ENCODE assay signal across 26 cellular contexts in the genomic region with DNA sequence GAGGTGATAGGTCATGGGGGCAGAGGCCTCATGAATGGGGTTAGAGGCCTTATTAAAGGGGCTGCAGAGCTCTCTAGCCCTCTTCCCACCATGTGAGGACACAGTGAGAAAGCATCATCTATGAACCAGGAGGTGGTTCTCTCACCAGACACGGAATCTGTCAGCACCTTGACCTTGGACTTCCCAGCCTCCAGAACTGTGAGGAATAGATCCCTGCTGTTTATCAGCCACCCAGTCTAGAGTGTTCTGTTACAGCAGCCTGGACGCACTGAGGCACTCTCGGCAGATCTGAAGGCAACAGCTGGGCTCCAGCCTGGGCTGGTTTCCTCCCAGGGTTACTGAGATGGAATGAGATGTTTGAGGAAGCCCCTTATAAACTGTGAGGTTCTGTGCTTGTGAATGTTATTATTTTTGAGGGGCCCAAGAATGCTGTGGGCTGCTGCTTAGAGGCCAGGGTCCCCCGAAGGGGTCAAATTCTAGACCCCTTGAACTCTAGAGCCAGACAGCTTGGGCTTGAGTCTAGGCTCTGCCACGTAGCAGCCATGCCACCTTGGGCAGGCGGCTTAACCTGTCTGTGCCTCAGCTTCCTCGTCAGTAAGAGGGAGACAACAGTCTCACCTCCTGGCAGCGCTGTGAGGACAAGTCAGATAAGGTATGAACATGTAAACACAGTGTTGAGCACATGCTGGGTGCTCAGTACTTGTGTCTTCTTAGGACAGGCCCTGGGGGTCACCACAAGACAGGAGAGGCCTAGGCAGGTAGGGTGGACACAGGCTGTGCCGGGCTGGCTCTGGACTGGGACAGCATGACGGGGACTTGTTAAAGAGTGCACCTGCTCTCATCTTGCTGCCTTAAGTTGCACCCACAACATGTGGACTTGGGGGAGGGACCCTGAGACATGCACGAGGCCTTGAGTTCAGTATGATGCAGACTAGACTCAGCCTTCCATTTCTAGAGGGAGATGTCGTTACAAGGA. TPM values are rescaled to one million over a fixed set of nuclear protein-coding genes. Genes with fewer than 3 reads are reported as not detected.
A peak's percentile ranks its signal among the peaks of the same experiment; 100 is the strongest.
DNase-seq lines count a peak whose midpoint lies in the region; ATAC-seq and TF ChIP-seq lines count a peak whose summit lies in the region.
"Had no signal": no experiment of that assay in that cellular context is flagged by ENCODE, and none has a peak within 500 bp of the region (broad histone marks: within the 10 kb centered on the region; RNA-seq: fewer than 3 reads in every experiment).

No MANE protein-coding gene starts in this region.

- no peak for ATAC-seq in IMR-90 (ENCODE audit: low read depth)
- ATAC-seq in gastrocnemius medialis, result no peak
- ATAC-seq: activated T-cell treated with anti-CD3 and anti-CD28 coated beads, Interleukin-2, amount 50 U/mL, for 4 hours; body of pancreas; HCT116; K562; sciatic nerve; stimulated activated naive CD8-positive, alpha-beta T cell treated with anti-CD3 and anti-CD28 coated beads, Interleukin-15, amount 100 ng/mL, for 72 hours had no signal

- H3K4me3 ChIP-seq in AG04450 (ENCODE audit: low read depth, low read length), result no peak overlapping the region
- H3K4me3 ChIP-seq in IMR-90 (ENCODE audit: insufficient read depth, low read depth, low read length), result no peak overlapping the region
- H3K4me3 ChIP-seq in fibroblast of lung (replicated peaks in 1 of 4; ENCODE audit: control extremely low read depth in 1 of 4, insufficient read depth in 1 of 4, low read depth in 3 of 4, low read length in 4 of 4), result no peak overlapping the region
- no peak overlapping the region for H3K4me3 ChIP-seq in gastrocnemius medialis
- H3K4me3 ChIP-seq: body of pancreas, K562, lung, mucosa of descending colon, thyroid gland had no signal

- CTCF ChIA-PET in AG04450 (lab: Charles Lee), result no interaction called here
- CTCF ChIA-PET in IMR-90 (lab: Yijun Ruan, JAX), result no interaction called here

- H3K36me3 ChIP-seq in IMR-90 (ENCODE audit: control insufficient read depth, insufficient read depth, low read length), result no peaks in the 10 kb centered on the region; the same call in 1 of the 2 replicates
- H3K36me3 ChIP-seq in fibroblast of lung (ENCODE audit: control insufficient read depth, insufficient read depth, low read length), result peaks cover 2% of the 10 kb centered on the region
- no peaks in the 10 kb centered on the region for H3K36me3 ChIP-seq in gastrocnemius medialis
- H3K36me3 ChIP-seq: thyroid gland had no signal

- H2BK15ac ChIP-seq in IMR-90 (ENCODE audit: low read depth, low read length), result peak overlapping the region; percentile 96; the same call in 2 of the 3 replicates

- H2AK5ac ChIP-seq in IMR-90 (ENCODE audit: low read depth, low read length), result peak overlapping the region; percentile 99

- peak overlapping the region; percentile 34 to 51 for H4K8ac ChIP-seq in IMR-90 (ENCODE audit: low read depth in 2 of 2, low read length in 2 of 2)

- H3K27ac ChIP-seq in AG04450 (ENCODE audit: low read depth, low read length) (peak overlapping the region; percentile 47), IMR-90 (ENCODE audit: insufficient read depth, low read length) (no peak overlapping the region), fibroblast of lung (ENCODE audit: insufficient read depth, low read length) (peak overlapping the region; percentile 53), gastrocnemius medialis (peak overlapping the region; percentile 3 to 32 (median 20))
- H3K27ac ChIP-seq: body of pancreas, epithelial cell of prostate, thyroid gland had no signal

- H3K9me3 ChIP-seq in AG04450 (ENCODE audit: control insufficient read depth, insufficient read depth, low read length), result peaks cover 12% of the 10 kb centered on the region
- peaks cover 4% of the 10 kb centered on the region for H3K9me3 ChIP-seq in IMR-90 (ENCODE audit: control insufficient read depth, insufficient read depth, low read length)
- H3K9me3 ChIP-seq in fibroblast of lung (ENCODE audit: control insufficient read depth, insufficient read depth, low read depth, low read length), result no peaks in the 10 kb centered on the region
- H3K9me3 ChIP-seq in gastrocnemius medialis, result no peaks in the 10 kb centered on the region
- H3K9me3 ChIP-seq: thyroid gland had no signal

- H3K9ac ChIP-seq in IMR-90 (ENCODE audit: low read depth, low read length) (no peak overlapping the region), fibroblast of lung (ENCODE audit: insufficient read depth, low read length) (peak overlapping the region; percentile 10)

- H3K9me1 ChIP-seq in IMR-90 (ENCODE audit: insufficient read depth, low read length), result peaks cover 51% of the 10 kb centered on the region

- peak overlapping the region; percentile 89 for H2BK120ac ChIP-seq in IMR-90 (ENCODE audit: low read depth, low read length)

- H3K4ac ChIP-seq in IMR-90 (ENCODE audit: low read depth, low read length), result peak overlapping the region; percentile 99

- in situ Hi-C loops in IMR-90 (cut with MboI; ENCODE audit: low sequenced_read_pairs), result no loop called here
- in situ Hi-C loops in gastrocnemius medialis (cut with MboI; ENCODE audit: low sequenced_read_pairs in 4 of 4), result no loop called here

- no TSS peak for BruUV-seq in IMR-90 (replicated peaks; lab: Mats Ljungman, UMichigan)

- H3K79me2 ChIP-seq in fibroblast of lung (ENCODE audit: control insufficient read depth, insufficient read depth, low read length), result peaks cover 75% of the 10 kb centered on the region

- dilution Hi-C loops in IMR-90 (cut with HindIII; ENCODE audit: low sequenced_read_pairs, unreplicated experiment), result no loop called here

- peak overlapping the region; percentile 93 for H4K91ac ChIP-seq in IMR-90 (ENCODE audit: insufficient read depth, low read depth, low read length)

- no peak for TF ChIP-seq RAD21 in IMR-90 (IDR thresholded peaks at IDR 0.05; ENCODE audit: low read length)

- peak overlapping the region; percentile 83 for H2BK5ac ChIP-seq in IMR-90 (ENCODE audit: low read depth, low read length, poor library complexity, severe bottlenecking)

- H3K18ac ChIP-seq in IMR-90 (ENCODE audit: low read depth, low read length), result peak overlapping the region; percentile 5

- no peak for DNase-seq in AG04450 (ENCODE audit: low read depth, low spot score)
- DNase-seq in IMR-90, result no peak
- DNase-seq in fibroblast of lung (ENCODE audit: low read depth in 2 of 2), result peak in 1 of 2 donors; percentile 64
- no peak for DNase-seq in gastrocnemius medialis
- DNase-seq in stimulated activated naive CD4-positive, alpha-beta T cell (lab: John Stamatoyannopoulos, UW), result no peak
- no peak for DNase-seq in kidney tubule cell (ENCODE audit: low spot score)
- DNase-seq in activated CD4-positive, alpha-beta T cell treated with anti-CD3 and anti-CD28 coated beads, Interleukin-2, amount 50 U/mL, for 1 hour, result no peak
- DNase-seq: activated gamma-delta T cell treated with Interleukin-2 at 50 U/mL for 16 hours; activated T-cell treated with anti-CD3 and anti-CD28 coated beads, Interleukin-2, amount 50 U/mL, for 4 hours; body of pancreas; COR-L47; DMS79; effector CD8-positive, alpha-beta T cell; GDM1; glutamatergic neuron; MM.1S; NCI-H1417; stimulated activated naive CD8-positive, alpha-beta T cell treated with anti-CD3 and anti-CD28 coated beads, Interleukin-15, amount 100 ng/mL, for 72 hours; T-helper 2 cell; thyroid gland had no signal

- H2AFZ ChIP-seq in IMR-90 (replicated peaks; ENCODE audit: low read length, poor library complexity), result no peak overlapping the region
- H2AFZ ChIP-seq in fibroblast of lung (ENCODE audit: low read length), result no peak overlapping the region

- H4K20me1 ChIP-seq in IMR-90 (ENCODE audit: insufficient read depth, low read length) (0 out of 2 replicates have a peak, but pooled peaks cover 4% of the 10 kb centered on the region), fibroblast of lung (ENCODE audit: control insufficient read depth, extremely low read depth, insufficient read depth, low read length) (no peaks in the 10 kb centered on the region)

- intact Hi-C loops in IMR-90 (cut with micrococcal nuclease) (no loop called here), gastrocnemius medialis (cut with DNase I; ENCODE audit: low total_unique reads) (no loop called here)

- H3K14ac ChIP-seq in IMR-90 (replicated peaks; ENCODE audit: low read depth, low read length), result peak overlapping the region; percentile 80

- H3K23ac ChIP-seq in IMR-90 (ENCODE audit: low read depth, low read length), result peak overlapping the region; percentile 34; the same call in 1 of the 2 replicates

- POLR2A ChIA-PET in AG04450 (lab: Yijun Ruan, JAX), result interaction anchor here (0.6 kb wide), 1 partner anchor 1039 kb away, joined by 3 read pairs; no protein-coding TSS in a partner anchor
- POLR2A ChIA-PET in IMR-90 (lab: Charles Lee; ENCODE audit: unreplicated experiment), result no interaction called here

- H3K4me2 ChIP-seq in IMR-90 (ENCODE audit: low read depth, low read length) (no peak overlapping the region), fibroblast of lung (ENCODE audit: extremely low read depth, insufficient read depth, low read length) (no peak overlapping the region)

- H3K79me1 ChIP-seq in IMR-90 (ENCODE audit: low read depth in 1 of 2, low read length in 2 of 2), result peaks cover 56 to 90% of the 10 kb centered on the region in 2 experiments

- H3K56ac ChIP-seq in IMR-90 (ENCODE audit: extremely low read depth, insufficient read depth, low read length), result no peak overlapping the region

- H2BK20ac ChIP-seq in IMR-90 (ENCODE audit: low read depth, low read length), result peak overlapping the region; percentile 55

- WGBS in IMR-90 (ENCODE audit: extremely low coverage in 2 of 2, insufficient read length in 1 of 2), 2 experiments, result 90% methylated on average over 4 of the region's 12 CpGs; no CpG with 5 or more reads in 1 of the 2 experiments

- peak overlapping the region; percentile 19; the same call in 1 of the 2 replicates for H4K5ac ChIP-seq in IMR-90 (ENCODE audit: low read depth, low read length)

- peaks cover 39% of the 10 kb centered on the region for H3K4me1 ChIP-seq in IMR-90 (ENCODE audit: control insufficient read depth, insufficient read depth, low read length)
- peaks cover 49% of the 10 kb centered on the region for H3K4me1 ChIP-seq in fibroblast of lung (ENCODE audit: control insufficient read depth, extremely low read depth, insufficient read depth, low read length)
- peaks cover 41 to 63% of the 10 kb centered on the region in 2 donors for H3K4me1 ChIP-seq in gastrocnemius medialis

- peak overlapping the region; percentile 60 for H2AK9ac ChIP-seq in IMR-90 (replicated peaks; ENCODE audit: low read depth, low read length, poor library complexity)

- H3K27me3 ChIP-seq in AG04450 (ENCODE audit: control insufficient read depth, insufficient read depth, low read length) (no peaks in the 10 kb centered on the region), IMR-90 (ENCODE audit: control insufficient read depth, insufficient read depth, low read length) (no peaks in the 10 kb centered on the region), fibroblast of lung (ENCODE audit: control insufficient read depth, insufficient read depth, low read length) (no peaks in the 10 kb centered on the region), gastrocnemius medialis (no peaks in the 10 kb centered on the region)
- H3K27me3 ChIP-seq: body of pancreas, thyroid gland had no signal

- TF ChIP-seq CTCF in AG04450 (IDR thresholded peaks at IDR 0.05; ENCODE audit: low read depth, low read length) (no peak), IMR-90 (conservative IDR thresholded peaks at IDR 0.05; ENCODE audit: low read depth, low read length) (no peak), fibroblast of lung (conservative IDR thresholded peaks at IDR 0.05 in 1 of 2, IDR thresholded peaks at IDR 0.05 in 1 of 2; ENCODE audit: low read depth in 1 of 2, low read length in 2 of 2) (no peak), gastrocnemius medialis (IDR thresholded peaks at IDR 0.05 in 4 of 5, conservative IDR thresholded peaks at IDR 0.05 in 1 of 5) (no peak)

- TF ChIP-seq POLR2A in IMR-90 (IDR thresholded peaks at IDR 0.05; ENCODE audit: low read depth, low read length) (no peak), gastrocnemius medialis (IDR thresholded peaks at IDR 0.05) (no peak)

RNA-seq across cellular contexts. Expression of a gene that starts 49.3 kb away (rescaled TPM):
- 49.1 and 51.5 TPM in 2 replicates for polyA plus RNA-seq in AG04450 (2011; rRNA removed)
- polyA minus RNA-seq in AG04450 (2011; rRNA and poly(A)+ RNA removed), result 67.4 and 85.4 TPM in 2 replicates
- total RNA-seq in IMR-90 (2012; rRNA removed), result 23.6 and 23.7 TPM in 2 replicates
- polyA plus RNA-seq in IMR-90 (2012; rRNA removed), result 59.9 and 60.6 TPM in 2 replicates
- 33.0 and 76.1 TPM in 2 replicates for polyA plus RNA-seq in IMR-90 (2012; cell fraction: cytosol; rRNA removed)
- polyA plus RNA-seq in IMR-90 (2012; cell fraction: nucleus; rRNA removed; ENCODE audit: low replicate concordance), result 37.3 and 45.7 TPM in 2 replicates
- 15.2 and 60.1 TPM in 2 replicates for total RNA-seq in fibroblast of lung
- 69.8 and 122 TPM in 2 replicates for polyA plus RNA-seq in fibroblast of lung
- 101 and 175 TPM in 2 replicates for polyA plus RNA-seq in fibroblast of lung (2012)
- polyA minus RNA-seq in fibroblast of lung (ENCODE audit: low replicate concordance), result 75.2 and 302 TPM in 2 replicates
- total RNA-seq in gastrocnemius medialis, result 10 to 100 TPM; 26.5 to 50.2 (median 43.8) TPM
